ENCODE assay signal across 10 cellular contexts in genomic region chr10:100349672-100350071, GRCh38. TPM values are rescaled to one million over a fixed set of nuclear protein-coding genes. Genes with fewer than 3 reads are reported as not detected.
A peak's percentile ranks its signal among the peaks of the same experiment; 100 is the strongest.
DNase-seq lines count a peak whose midpoint lies in the region; ATAC-seq, FAIRE-seq and TF ChIP-seq lines count a peak whose summit lies in the region.
"Had no signal": no experiment of that assay in that cellular context is flagged by ENCODE, and none has a peak within 500 bp of the region (broad histone marks: within the 10 kb centered on the region; RNA-seq: fewer than 3 reads in every experiment).

No MANE protein-coding gene starts in this region.

- no peak for TF ChIP-seq EP300 in GM12878 (IDR thresholded peaks at IDR 0.05; ENCODE audit: borderline replicate concordance in 1 of 2, control insufficient read depth in 1 of 2, low read depth in 2 of 2, low read length in 2 of 2)

- peaks cover 35 to 69% (median 63%) of the 10 kb centered on the region in 11 experiments; a peak in 21 of 22 replicates for H4K20me1 ChIP-seq in BLaER1 treated with 17β-estradiol and CSF1 and Interleukin-3, amounts not matched to agents 10 nM and 100 nM
- peaks cover 4% of the 10 kb centered on the region; the same call in 1 of the 2 replicates for H4K20me1 ChIP-seq in GM12878 (ENCODE audit: control insufficient read depth, insufficient read depth)

- no peaks in the 10 kb centered on the region for H3K27me3 ChIP-seq in BLaER1 treated with 17β-estradiol and CSF1 and Interleukin-3, amounts not matched to agents 10 nM and 100 nM
- no peaks in the 10 kb centered on the region for H3K27me3 ChIP-seq in HUES6 (ENCODE audit: control insufficient read depth, insufficient read depth, low read length)
- H3K27me3 ChIP-seq in GM12878 (replicated peaks in 1 of 2; ENCODE audit: control insufficient read depth in 2 of 2, insufficient read depth in 2 of 2, low read length in 1 of 2) = no peaks in the 10 kb centered on the region
- H3K27me3 ChIP-seq in lower lobe of right lung (ENCODE audit: low read depth) = peaks cover 13% of the 10 kb centered on the region

- CTCF ChIA-PET in GM12878 (lab: Yijun Ruan, JAX) = interaction anchor here (0.9 to 7.7 kb wide), 10 partner anchors 9 to 169 kb away, joined by 3 to 91 read pairs (median 5); no protein-coding TSS in a partner anchor

- TF ChIP-seq CTCF in GM12878 (IDR thresholded peaks at IDR 0.05 in 2 of 3, conservative IDR thresholded peaks at IDR 0.05 in 1 of 3; ENCODE audit: control insufficient read depth in 2 of 3, extremely low read depth in 1 of 3, insufficient read depth in 1 of 3, low read depth in 3 of 3, low read length in 3 of 3) = no peak
- TF ChIP-seq CTCF in lower lobe of right lung (IDR thresholded peaks at IDR 0.05) = no peak

- POLR2A ChIA-PET in GM12878 (lab: Charles Lee) = interaction anchor here (0.5 to 11.8 kb wide), 8 partner anchors 11 to 31 kb away, joined by 3 to 191 read pairs (median 4); partner anchors contain the start of gene PKD2L1

- RAD21 ChIA-PET in GM12878 (lab: Charles Lee; ENCODE audit: unreplicated experiment) = interaction anchor here (0.7 to 18.1 kb wide), 7 partner anchors 10 to 82 kb away, joined by 4 to 214 read pairs (median 10); no protein-coding TSS in a partner anchor

- no peak for TF ChIP-seq RAD21 in GM12878 (IDR thresholded peaks at IDR 0.05; ENCODE audit: insufficient read depth, low read depth, low read length)

- peak overlapping the region; percentile 87 to 99 (median 97) for H3K4me2 ChIP-seq in BLaER1 treated with 17β-estradiol and CSF1 and Interleukin-3, amounts not matched to agents 10 nM and 100 nM
- H3K4me2 ChIP-seq in GM12878 (ENCODE audit: control insufficient read depth, insufficient read depth) = peak overlapping the region; percentile 73

- FAIRE-seq in GM12878 (lab: Jason Lieb, UNC) (no peak), urothelium cell line (lab: Jason Lieb, UNC) (no peak)
- FAIRE-seq: frontal cortex had no signal

- peaks cover 58 to 69% (median 66%) of the 10 kb centered on the region in 11 experiments for H3K36me3 ChIP-seq in BLaER1 treated with 17β-estradiol and CSF1 and Interleukin-3, amounts not matched to agents 10 nM and 100 nM
- H3K36me3 ChIP-seq in HUES6 (ENCODE audit: control insufficient read depth, insufficient read depth, low read length) (peaks cover 73% of the 10 kb centered on the region), GM12878 (ENCODE audit: control insufficient read depth in 2 of 2, insufficient read depth in 2 of 2, low read length in 1 of 2) (peaks cover 6 to 47% of the 10 kb centered on the region in 2 experiments), lower lobe of right lung (peaks cover 31% of the 10 kb centered on the region)

- no peak for TF ChIP-seq POLR2A in GM12878 (IDR thresholded peaks at IDR 0.05; ENCODE audit: low read depth, low read length)

- BruUV-seq in GM12878 (replicated peaks; lab: Mats Ljungman, UMichigan) = no TSS peak

- peaks cover 68% of the 10 kb centered on the region for H3K79me2 ChIP-seq in GM12878 (ENCODE audit: control insufficient read depth, insufficient read depth, low read length)

- no peak for ATAC-seq in GM12878
- ATAC-seq in lower lobe of right lung = no peak
- ATAC-seq in HG03045 (IDR thresholded peaks at IDR 0.05; ENCODE audit: unreplicated experiment) = no peak
- ATAC-seq in HG02798 (IDR thresholded peaks at IDR 0.05; ENCODE audit: poor library complexity, unreplicated experiment) = no peak

- SMC1A ChIA-PET in GM12878 (lab: Charles Lee; ENCODE audit: uncharacterized antibody, unreplicated experiment) = interaction anchor here (1.8 to 17.4 kb wide), 7 partner anchors 10 to 82 kb away, joined by 5 to 277 read pairs (median 44); no protein-coding TSS in a partner anchor

- DNase-seq in GM12878 (ENCODE audit: low read depth, low spot score) (no peak), lower lobe of right lung (no peak), NCI-H2227 treated with DMSO at 0.1 percent for 48 hours (lab: John Stamatoyannopoulos, UW) (no peak), urothelium cell line (ENCODE audit: low spot score) (no peak)
- DNase-seq: occipital lobe had no signal

- intact Hi-C loops in GM12878 (cut with micrococcal nuclease; ENCODE audit: unreplicated experiment) = no loop called here
- intact Hi-C loops in lower lobe of right lung (cut with DNase I) = no loop called here

- peak overlapping the region; percentile 82 to 97 (median 94); a peak in 19 of 20 replicates for H3K4me3 ChIP-seq in BLaER1 treated with 17β-estradiol and CSF1 and Interleukin-3, amounts not matched to agents 10 nM and 100 nM
- H3K4me3 ChIP-seq in HUES6 (ENCODE audit: low read depth, low read length) = peak overlapping the region; percentile 90
- peak overlapping the region; percentile 86 for H3K4me3 ChIP-seq in GM12878
- peak overlapping the region; percentile 76 for H3K4me3 ChIP-seq in lower lobe of right lung

- H3K9me3 ChIP-seq in BLaER1 treated with 17β-estradiol and CSF1 and Interleukin-3, amounts not matched to agents 10 nM and 100 nM (replicated peaks in 1 of 11) = no peaks in the 10 kb centered on the region
- H3K9me3 ChIP-seq in HUES6 (ENCODE audit: control insufficient read depth, insufficient read depth, low read depth, low read length) = no peaks in the 10 kb centered on the region
- no peaks in the 10 kb centered on the region for H3K9me3 ChIP-seq in GM12878 (replicated peaks; ENCODE audit: control insufficient read depth, insufficient read depth, low read length)
- no peaks in the 10 kb centered on the region for H3K9me3 ChIP-seq in lower lobe of right lung

- H3K27ac ChIP-seq in BLaER1 treated with 17β-estradiol and CSF1 and Interleukin-3, amounts not matched to agents 10 nM and 100 nM = no peak overlapping the region
- H3K27ac ChIP-seq in HUES6 (ENCODE audit: low read depth, low read length) (no peak overlapping the region), GM12878 (ENCODE audit: control insufficient read depth, insufficient read depth) (no peak overlapping the region), lower lobe of right lung (no peak overlapping the region)

- H3K9ac ChIP-seq in BLaER1 treated with 17β-estradiol and CSF1 and Interleukin-3, amounts not matched to agents 10 nM and 100 nM = peak overlapping the region; percentile 21 to 93 (median 90); a peak in 18 of 22 replicates
- H3K9ac ChIP-seq in HUES6 (ENCODE audit: low read length) (peak overlapping the region; percentile 94), GM12878 (ENCODE audit: control insufficient read depth, insufficient read depth, low read length) (peak overlapping the region; percentile 44)

- H3K4me1 ChIP-seq in BLaER1 treated with 17β-estradiol and CSF1 and Interleukin-3, amounts not matched to agents 10 nM and 100 nM = peaks cover 44 to 65% (median 51%) of the 10 kb centered on the region in 10 experiments
- peaks cover 34% of the 10 kb centered on the region for H3K4me1 ChIP-seq in HUES6 (ENCODE audit: control insufficient read depth, insufficient read depth, low read length)
- H3K4me1 ChIP-seq in GM12878 (ENCODE audit: control insufficient read depth, insufficient read depth, low read length) = peaks cover 18% of the 10 kb centered on the region
- H3K4me1 ChIP-seq in lower lobe of right lung = peaks cover 11% of the 10 kb centered on the region

- in situ Hi-C loops in GM12878 (cut with MboI) = no loop called here

- no peak overlapping the region for H2AFZ ChIP-seq in GM12878 (ENCODE audit: control insufficient read depth, low read depth, low read length)

- WGBS in GM12878 (ENCODE audit: insufficient coverage, insufficient replicate concordance, low lambda C conversion rate, missing lambda C conversion rate) = 89% methylated on average over 3 of the region's 3 CpGs

TF ChIP-seq in GM12878, 131 proteins besides CTCF, POLR2A, EP300 and RAD21 (continues in another document):
- TF ChIP-seq ZZZ3 (IDR thresholded peaks at IDR 0.05; ENCODE audit: control insufficient read depth, insufficient read length, low read depth) (no peak), HCFC1 (IDR thresholded peaks at IDR 0.05; ENCODE audit: low read length) (no peak), CEBPB (IDR thresholded peaks at IDR 0.05; ENCODE audit: borderline replicate concordance in 1 of 2, low read depth in 2 of 2, low read length in 2 of 2) (no peak), RFX5 (IDR thresholded peaks at IDR 0.05; ENCODE audit: low read depth, low read length) (no peak)

RNA-seq across cellular contexts. Expression of gene SCD, which starts 2.6 kb away (rescaled TPM):
- total RNA-seq in GM12878 (2013; cell fraction: nucleolus; rRNA removed) = 120 and 125 TPM in 2 replicates
- total RNA-seq in GM12878 (2014; rRNA removed) (108 and 117 TPM in 2 replicates), GM12878 (2014; rRNA removed; fragmentation: Illumina TruSeq; extraction: Trizol) (91.3 and 103 TPM in 2 replicates), GM12878 (2021) (171 and 188 TPM in 2 replicates), lower lobe of right lung (327 TPM)
- polyA plus RNA-seq in GM12878 (2011; ENCODE audit: low read depth) = 65.1 TPM
- polyA plus RNA-seq in GM12878 (2011; rRNA removed) (250 and 279 TPM in 2 replicates), GM12878 (2014; fragmentation: Illumina TruSeq; extraction: Trizol) (181 and 230 TPM in 2 replicates), GM12878 (2014; fragmentation: Nextera tagmentation; extraction: Ambion mirVana) (10 to 100 TPM; 77.5 to 86.1 TPM), GM12878 (2014; rRNA removed) (119 and 131 TPM in 2 replicates), GM12878 (2016; fragmentation: Nextera tagmentation; extraction: Ambion mirVana) (10 to 100 TPM; 68.7 to 70.2 TPM)
- 198 and 249 TPM in 2 replicates for polyA plus RNA-seq in GM12878 (2011; cell fraction: cytosol; rRNA removed)
- 86.6 and 104 TPM in 2 replicates for polyA plus RNA-seq in GM12878 (2011; cell fraction: nucleus; rRNA removed)
- 88.3 and 146 TPM in 2 replicates for polyA plus RNA-seq in GM12878 (2012)
- polyA minus RNA-seq in GM12878 (2011; rRNA and poly(A)+ RNA removed) = 294 and 320 TPM in 2 replicates
- polyA minus RNA-seq in GM12878 (2011; cell fraction: cytosol; rRNA and poly(A)+ RNA removed) = 122 TPM in 2 replicates
- 31.3 and 34.6 TPM in 2 replicates for polyA minus RNA-seq in GM12878 (2011; cell fraction: nucleus; rRNA and poly(A)+ RNA removed)

RNA-seq across cellular contexts. Expression of gene PKD2L1, which starts 19.6 kb away (rescaled TPM):
- not detected in 2 replicates for total RNA-seq in GM12878 (2013; cell fraction: nucleolus; rRNA removed)
- total RNA-seq in GM12878 (2014; rRNA removed) (0.17 and 0.22 TPM in 2 replicates), GM12878 (2014; rRNA removed; fragmentation: Illumina TruSeq; extraction: Trizol) (0.14 TPM in 1 of 2 replicates, not detected in the other), GM12878 (2021) (0.05 and 0.08 TPM in 2 replicates), lower lobe of right lung (3.4 TPM)
- not detected for polyA plus RNA-seq in GM12878 (2011; ENCODE audit: low read depth)
- polyA plus RNA-seq in GM12878 (2011; rRNA removed) (0.05 and 0.06 TPM in 2 replicates), GM12878 (2014; fragmentation: Illumina TruSeq; extraction: Trizol) (0.09 and 0.27 TPM in 2 replicates), GM12878 (2014; fragmentation: Nextera tagmentation; extraction: Ambion mirVana) (not detected), GM12878 (2014; rRNA removed) (not detected in 2 replicates), GM12878 (2016; fragmentation: Nextera tagmentation; extraction: Ambion mirVana) (not detected)
- polyA plus RNA-seq in GM12878 (2011; cell fraction: cytosol; rRNA removed) = 0.03 and 0.06 TPM in 2 replicates
- polyA plus RNA-seq in GM12878 (2011; cell fraction: nucleus; rRNA removed) = 0.24 and 0.35 TPM in 2 replicates
- polyA plus RNA-seq in GM12878 (2012) = 0.07 TPM in 1 of 2 replicates, not detected in the other
- not detected in 2 replicates for polyA minus RNA-seq in GM12878 (2011; rRNA and poly(A)+ RNA removed)
- not detected in 2 replicates for polyA minus RNA-seq in GM12878 (2011; cell fraction: cytosol; rRNA and poly(A)+ RNA removed)
- not detected in 2 replicates for polyA minus RNA-seq in GM12878 (2011; cell fraction: nucleus; rRNA and poly(A)+ RNA removed)
- total RNA-seq: frontal cortex had no signal

Comparison
In these comparisons a context has a peak if more than half of its experiments do, and no peak if none do; other contexts are left out.
1. H3K9ac ChIP-seq: peak in every context shown above with its lines; median percentile 94 in HUES6; 90 in BLaER1 treated with 17β-estradiol and CSF1 and Interleukin-3, amounts not matched to agents 10 nM and 100 nM; 44 in GM12878.